ENCODE assay signal across 10 cellular contexts in genomic region chr1:33339413-33339812, GRCh38. TPM values are rescaled to one million over a fixed set of nuclear protein-coding genes. Genes with fewer than 3 reads are reported as not detected.
DNase-seq lines count a peak whose midpoint lies in the region; ATAC-seq, FAIRE-seq and TF ChIP-seq lines count a peak whose summit lies in the region.
"Had no signal": no experiment of that assay in that cellular context is flagged by ENCODE, and none has a peak within 500 bp of the region (broad histone marks: within the 10 kb centered on the region; RNA-seq: fewer than 3 reads in every experiment).

No MANE protein-coding gene starts in this region.

- peaks cover 20% of the 10 kb centered on the region for H3K4me1 Mint-ChIP-seq in activated T-helper 2 cell treated with anti-CD3 and anti-CD28 coated beads, Interferon-gamma antibody, Interleukin-2, Interleukin-4, amounts not matched to agents 10 μg/mL and 5 μg/mL and 100 μg/mL, durations not matched to agents 14 hours and 24 hours and 36 hours (ENCODE audit: low read depth)
- H3K4me1 Mint-ChIP-seq in Caco-2 (ENCODE audit: low read depth, unreplicated experiment), result peaks cover 20% of the 10 kb centered on the region
- peaks cover 24% of the 10 kb centered on the region for H3K4me1 Mint-ChIP-seq in T-helper 2 cell treated with Interferon-gamma antibody and Interleukin-4, amounts not matched to agents 5 μg/mL and 100 μg/mL, for 36 hours (ENCODE audit: low read depth)

- H3K27ac ChIP-seq in GM12878 (ENCODE audit: control insufficient read depth, insufficient read depth) (no peak overlapping the region), parathyroid adenoma (peak overlapping the region; percentile 30)

- no peak overlapping the region for H3K4me3 ChIP-seq in AG10803 (ENCODE audit: low read length)
- no peak overlapping the region for H3K4me3 ChIP-seq in GM12878
- H3K4me3 ChIP-seq in parathyroid adenoma (ENCODE audit: low read depth, low read length), result no peak overlapping the region
- H3K4me3 ChIP-seq in Caco-2 (ENCODE audit: low read depth, low read length), result no peak overlapping the region

- WGBS in GM12878 (ENCODE audit: insufficient coverage, insufficient replicate concordance, low lambda C conversion rate, missing lambda C conversion rate), result 97% methylated on average over 2 of the region's 2 CpGs

- RAD21 ChIA-PET in GM12878 (lab: Charles Lee; ENCODE audit: unreplicated experiment), result interaction anchor here (1.5 to 1.9 kb wide), 2 partner anchors 11 to 44 kb away, joined by 5 to 7 read pairs; no protein-coding TSS in a partner anchor

- H3K9me3 ChIP-seq in GM12878 (replicated peaks; ENCODE audit: control insufficient read depth, insufficient read depth, low read length) (no peaks in the 10 kb centered on the region), parathyroid adenoma (ENCODE audit: control insufficient read depth, low read length) (no peaks in the 10 kb centered on the region), Caco-2 (no peaks in the 10 kb centered on the region)

- H2AFZ ChIP-seq in GM12878 (ENCODE audit: control insufficient read depth, low read depth, low read length) (no peak overlapping the region), parathyroid adenoma (no peak overlapping the region)

- H3K79me2 ChIP-seq in GM12878 (ENCODE audit: control insufficient read depth, insufficient read depth, low read length) (peaks cover 61% of the 10 kb centered on the region), parathyroid adenoma (peaks cover 48% of the 10 kb centered on the region)

- peaks cover 0 to 14% of the 10 kb centered on the region in 2 experiments for H3K36me3 ChIP-seq in GM12878 (ENCODE audit: control insufficient read depth in 2 of 2, insufficient read depth in 2 of 2, low read length in 1 of 2)
- no peaks in the 10 kb centered on the region for H3K36me3 ChIP-seq in parathyroid adenoma (ENCODE audit: control insufficient read depth, insufficient read depth, low read length)
- no peaks in the 10 kb centered on the region; the same call in 1 of the 2 replicates for H3K36me3 ChIP-seq in Caco-2 (ENCODE audit: control insufficient read depth, insufficient read depth, low read length)

- H3K4me1 ChIP-seq in GM12878 (ENCODE audit: control insufficient read depth, insufficient read depth, low read length) (peaks cover 20% of the 10 kb centered on the region), parathyroid adenoma (peaks cover 3% of the 10 kb centered on the region), Caco-2 (peaks cover 49% of the 10 kb centered on the region)

- intact Hi-C loops in GM12878 (cut with micrococcal nuclease; ENCODE audit: unreplicated experiment) (no loop called here), left ventricle myocardium superior (cut with micrococcal nuclease) (no loop called here), Caco-2 (cut with micrococcal nuclease; ENCODE audit: unreplicated experiment) (loop anchor here (5.0 kb wide), 1 partner anchor 42 kb away; no protein-coding TSS in a partner anchor)
- intact Hi-C loops in activated T-helper 2 cell treated with anti-CD3 and anti-CD28 coated beads, Interferon-gamma antibody, Interleukin-2, Interleukin-4, amounts not matched to agents 10 μg/mL and 5 μg/mL and 100 μg/mL, durations not matched to agents 14 hours and 24 hours and 36 hours (cut with micrococcal nuclease), result no loop called here

- no peak for TF ChIP-seq POLR2A in GM12878 (IDR thresholded peaks at IDR 0.05; ENCODE audit: low read depth, low read length)

- TF ChIP-seq RAD21 in GM12878 (IDR thresholded peaks at IDR 0.05; ENCODE audit: insufficient read depth, low read depth, low read length), result no peak

- no peak overlapping the region for H3K27ac Mint-ChIP-seq in activated T-helper 2 cell treated with anti-CD3 and anti-CD28 coated beads, Interferon-gamma antibody, Interleukin-2, Interleukin-4, amounts not matched to agents 10 μg/mL and 5 μg/mL and 100 μg/mL, durations not matched to agents 14 hours and 24 hours and 36 hours
- H3K27ac Mint-ChIP-seq in Caco-2 (ENCODE audit: unreplicated experiment), result no peak overlapping the region
- H3K27ac Mint-ChIP-seq in T-helper 2 cell treated with Interferon-gamma antibody and Interleukin-4, amounts not matched to agents 5 μg/mL and 100 μg/mL, for 36 hours, result no peak overlapping the region
- H3K27ac Mint-ChIP-seq: activated naive CD8-positive, alpha-beta T cell had no signal

- in situ Hi-C loops in GM12878 (cut with MboI), result no loop called here

- peak overlapping the region; percentile 22; the same call in 1 of the 2 replicates for H3K4me2 ChIP-seq in GM12878 (ENCODE audit: control insufficient read depth, insufficient read depth)
- H3K4me2 ChIP-seq in parathyroid adenoma (ENCODE audit: low read length), result no peak overlapping the region

- BruUV-seq in GM12878 (replicated peaks; lab: Mats Ljungman, UMichigan) (no TSS peak), Caco-2 (replicated peaks; lab: Mats Ljungman, UMichigan) (no TSS peak)

- CTCF ChIA-PET in GM12878 (lab: Yijun Ruan, JAX), result interaction anchor here (0.6 to 2.8 kb wide), 3 partner anchors 23 to 202 kb away, joined by 3 to 24 read pairs (median 4); no protein-coding TSS in a partner anchor
- CTCF ChIA-PET in Caco-2 (lab: Charles Lee), result no interaction called here

- no peaks in the 10 kb centered on the region for H3K27me3 Mint-ChIP-seq in activated T-helper 2 cell treated with anti-CD3 and anti-CD28 coated beads, Interferon-gamma antibody, Interleukin-2, Interleukin-4, amounts not matched to agents 10 μg/mL and 5 μg/mL and 100 μg/mL, durations not matched to agents 14 hours and 24 hours and 36 hours (ENCODE audit: low read depth)
- no peaks in the 10 kb centered on the region for H3K27me3 Mint-ChIP-seq in Caco-2 (ENCODE audit: insufficient read depth, unreplicated experiment)
- no peaks in the 10 kb centered on the region for H3K27me3 Mint-ChIP-seq in T-helper 2 cell treated with Interferon-gamma antibody and Interleukin-4, amounts not matched to agents 5 μg/mL and 100 μg/mL, for 36 hours (ENCODE audit: low read depth)
- H3K27me3 Mint-ChIP-seq: activated naive CD8-positive, alpha-beta T cell had no signal

- FAIRE-seq in GM12878 (lab: Jason Lieb, UNC), result no peak

- no peak for TF ChIP-seq EP300 in GM12878 (IDR thresholded peaks at IDR 0.05; ENCODE audit: borderline replicate concordance in 1 of 2, control insufficient read depth in 1 of 2, low read depth in 2 of 2, low read length in 2 of 2)

- H3K27me3 ChIP-seq in GM12878 (replicated peaks in 1 of 2; ENCODE audit: control insufficient read depth in 2 of 2, insufficient read depth in 2 of 2, low read length in 1 of 2) (no peaks in the 10 kb centered on the region), parathyroid adenoma (ENCODE audit: control insufficient read depth, insufficient read depth, low read length) (no peaks in the 10 kb centered on the region), Caco-2 (replicated peaks; ENCODE audit: control insufficient read depth, insufficient read depth, low read length) (no peaks in the 10 kb centered on the region)

- H3K9ac ChIP-seq in GM12878 (ENCODE audit: control insufficient read depth, insufficient read depth, low read length) (no peak overlapping the region), parathyroid adenoma (no peak overlapping the region)

- ATAC-seq in GM12878 (no peak), left ventricle myocardium superior (peak; percentile 26), GM18502 (IDR thresholded peaks at IDR 0.05; ENCODE audit: poor library complexity, unreplicated experiment) (no peak)

- H3K36me3 Mint-ChIP-seq in activated T-helper 2 cell treated with anti-CD3 and anti-CD28 coated beads, Interferon-gamma antibody, Interleukin-2, Interleukin-4, amounts not matched to agents 10 μg/mL and 5 μg/mL and 100 μg/mL, durations not matched to agents 14 hours and 24 hours and 36 hours (ENCODE audit: low read depth), result peaks cover 14% of the 10 kb centered on the region
- peaks cover 17% of the 10 kb centered on the region for H3K36me3 Mint-ChIP-seq in Caco-2 (ENCODE audit: insufficient read depth, unreplicated experiment)
- H3K36me3 Mint-ChIP-seq in T-helper 2 cell treated with Interferon-gamma antibody and Interleukin-4, amounts not matched to agents 5 μg/mL and 100 μg/mL, for 36 hours (ENCODE audit: low read depth), result peaks cover 17% of the 10 kb centered on the region
- H3K36me3 Mint-ChIP-seq: activated naive CD8-positive, alpha-beta T cell had no signal

- SMC1A ChIA-PET in GM12878 (lab: Charles Lee; ENCODE audit: uncharacterized antibody, unreplicated experiment), result interaction anchor here (0.6 to 1.9 kb wide), 4 partner anchors 9 to 59 kb away, joined by 3 to 6 read pairs (median 4); no protein-coding TSS in a partner anchor

- POLR2A ChIA-PET in GM12878 (lab: Charles Lee), result interaction anchor here (1.0 to 1.2 kb wide), 2 partner anchors 12 to 121 kb away, joined by 3 to 7 read pairs; no protein-coding TSS in a partner anchor
- POLR2A ChIA-PET in Caco-2 (lab: Charles Lee), result interaction anchor here (1.0 kb wide), 1 partner anchor 9 kb away, joined by 3 read pairs; no protein-coding TSS in a partner anchor

- no peaks in the 10 kb centered on the region for H3K9me3 Mint-ChIP-seq in activated T-helper 2 cell treated with anti-CD3 and anti-CD28 coated beads, Interferon-gamma antibody, Interleukin-2, Interleukin-4, amounts not matched to agents 10 μg/mL and 5 μg/mL and 100 μg/mL, durations not matched to agents 14 hours and 24 hours and 36 hours
- no peaks in the 10 kb centered on the region for H3K9me3 Mint-ChIP-seq in Caco-2 (ENCODE audit: unreplicated experiment)
- H3K9me3 Mint-ChIP-seq in T-helper 2 cell treated with Interferon-gamma antibody and Interleukin-4, amounts not matched to agents 5 μg/mL and 100 μg/mL, for 36 hours, result no peaks in the 10 kb centered on the region

- DNase-seq in AG10803 (ENCODE audit: low read depth) (no peak), GM12878 (ENCODE audit: low read depth, low spot score) (no peak), left ventricle myocardium superior (no peak), Caco-2 (no peak)
- no peak for DNase-seq in activated T-helper 2 cell treated with anti-CD3 and anti-CD28 coated beads, Interferon-gamma antibody, Interleukin-2, Interleukin-4, amounts not matched to agents 10 μg/mL and 5 μg/mL and 100 μg/mL, durations not matched to agents 14 hours and 24 hours and 36 hours (ENCODE audit: low spot score)
- no peak for DNase-seq in T-helper 2 cell treated with Interferon-gamma antibody and Interleukin-4, amounts not matched to agents 5 μg/mL and 100 μg/mL, for 36 hours (ENCODE audit: low spot score)
- DNase-seq: NCI-H1694 had no signal

- no peaks in the 10 kb centered on the region for H4K20me1 ChIP-seq in GM12878 (ENCODE audit: control insufficient read depth, insufficient read depth)

- H3K4me3 Mint-ChIP-seq in activated T-helper 2 cell treated with anti-CD3 and anti-CD28 coated beads, Interferon-gamma antibody, Interleukin-2, Interleukin-4, amounts not matched to agents 10 μg/mL and 5 μg/mL and 100 μg/mL, durations not matched to agents 14 hours and 24 hours and 36 hours (ENCODE audit: low read depth), result no peak overlapping the region
- H3K4me3 Mint-ChIP-seq in Caco-2 (ENCODE audit: unreplicated experiment), result no peak overlapping the region
- H3K4me3 Mint-ChIP-seq in T-helper 2 cell treated with Interferon-gamma antibody and Interleukin-4, amounts not matched to agents 5 μg/mL and 100 μg/mL, for 36 hours, result no peak overlapping the region
- H3K4me3 Mint-ChIP-seq: activated naive CD8-positive, alpha-beta T cell had no signal

- TF ChIP-seq CTCF in AG10803 (conservative IDR thresholded peaks at IDR 0.05; ENCODE audit: low read length) (0 out of 2 replicates have a peak, but pooled peaks have one; percentile 9), GM12878 (IDR thresholded peaks at IDR 0.05 in 2 of 3, conservative IDR thresholded peaks at IDR 0.05 in 1 of 3; ENCODE audit: control insufficient read depth in 2 of 3, extremely low read depth in 1 of 3, insufficient read depth in 1 of 3, low read depth in 3 of 3, low read length in 3 of 3) (no peak), parathyroid adenoma (IDR thresholded peaks at IDR 0.05) (no peak), Caco-2 (IDR thresholded peaks at IDR 0.05; ENCODE audit: insufficient read depth in 1 of 2, low read depth in 1 of 2, low read length in 1 of 2, severe bottlenecking in 1 of 2, unreplicated experiment in 1 of 2) (no peak)

RNA-seq across cellular contexts. Expression of gene A3GALT2, which starts 18.5 kb away (rescaled TPM):
- not detected in 2 replicates for total RNA-seq in GM12878 (2013; cell fraction: nucleolus; rRNA removed)
- total RNA-seq in GM12878 (2014; rRNA removed) (not detected in 2 replicates), GM12878 (2014; rRNA removed; fragmentation: Illumina TruSeq; extraction: Trizol) (not detected in 2 replicates), GM12878 (2021) (not detected in 2 replicates), left ventricle myocardium superior (not detected), Caco-2 (2022) (not detected in 2 replicates)
- polyA plus RNA-seq in GM12878 (2011; ENCODE audit: low read depth), result not detected
- polyA plus RNA-seq in GM12878 (2011; rRNA removed) (not detected in 2 replicates), GM12878 (2014; fragmentation: Illumina TruSeq; extraction: Trizol) (not detected in 2 replicates), GM12878 (2014; fragmentation: Nextera tagmentation; extraction: Ambion mirVana) (not detected), GM12878 (2014; rRNA removed) (not detected in 2 replicates), GM12878 (2016; fragmentation: Nextera tagmentation; extraction: Ambion mirVana) (not detected)
- not detected in 2 replicates for polyA plus RNA-seq in GM12878 (2011; cell fraction: cytosol; rRNA removed)
- polyA plus RNA-seq in GM12878 (2011; cell fraction: nucleus; rRNA removed), result not detected in 2 replicates
- not detected in 2 replicates for polyA plus RNA-seq in GM12878 (2012)
- not detected in 2 replicates for polyA minus RNA-seq in GM12878 (2011; rRNA and poly(A)+ RNA removed)
- not detected in 2 replicates for polyA minus RNA-seq in GM12878 (2011; cell fraction: cytosol; rRNA and poly(A)+ RNA removed)
- not detected in 2 replicates for polyA minus RNA-seq in GM12878 (2011; cell fraction: nucleus; rRNA and poly(A)+ RNA removed)
- total RNA-seq in activated T-helper 2 cell treated with anti-CD3 and anti-CD28 coated beads, Interferon-gamma antibody, Interleukin-2, Interleukin-4, amounts not matched to agents 10 μg/mL and 5 μg/mL and 100 μg/mL, durations not matched to agents 14 hours and 24 hours and 36 hours, result not detected in 2 replicates
